ENCODE assay signal across 10 cellular contexts in the genomic region with DNA sequence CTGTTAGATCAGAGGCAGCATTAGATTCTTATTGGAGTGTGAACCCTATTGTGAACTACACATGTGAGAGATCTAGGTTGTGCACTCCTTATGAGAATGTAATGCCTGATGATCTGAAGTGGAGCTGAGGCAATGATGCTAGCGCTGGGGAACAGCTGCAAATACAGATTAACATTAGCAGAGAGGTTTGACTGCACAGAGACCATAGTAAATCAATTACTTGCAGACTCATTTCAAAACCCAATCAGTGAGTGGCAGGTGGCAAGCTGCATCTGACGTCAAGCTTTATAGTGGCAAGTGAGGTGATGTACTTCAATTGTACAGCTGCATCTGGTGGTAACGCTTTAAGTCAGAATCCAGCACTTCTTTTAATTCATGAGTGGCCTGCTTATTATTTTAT.
DNase-seq lines count a peak whose midpoint lies in the region; ATAC-seq and TF ChIP-seq lines count a peak whose summit lies in the region.
"Had no signal": no experiment of that assay in that cellular context is flagged by ENCODE, and none has a peak within 500 bp of the region (broad histone marks: within the 10 kb centered on the region; RNA-seq: fewer than 3 reads in every experiment).

No MANE protein-coding gene starts in this region.

- H3K27me3 ChIP-seq in GM06990 (replicated peaks; ENCODE audit: control insufficient read depth, insufficient read depth, low read length), result no peaks in the 10 kb centered on the region
- H3K27me3 ChIP-seq: uterus had no signal

- H3K36me3 ChIP-seq in GM06990 (ENCODE audit: control insufficient read depth, insufficient read depth, low read length), result no peaks in the 10 kb centered on the region
- H3K36me3 ChIP-seq: uterus had no signal

- DNase-seq in GM06990 (ENCODE audit: extremely low read depth, insufficient read length) (peak; percentile 70), NCI-H69 (lab: John Stamatoyannopoulos, UW) (peak; percentile 5), HPDE6-E6E7 (ENCODE audit: extremely low spot score) (no peak), HUDEP-2 (lab: John Stamatoyannopoulos, UW; ENCODE audit: unreplicated experiment in 76 of 76) (no peak)
- no peak for DNase-seq in activated CD8-positive, alpha-beta memory T cell treated with anti-CD3 and anti-CD28 coated beads, Interleukin-2, amount 50 U/mL, for 48 hours
- no peak for DNase-seq in stimulated activated naive CD4-positive, alpha-beta T cell treated with Interleukin-2 at 50 U/mL for 16 hours (lab: John Stamatoyannopoulos, UW)
- DNase-seq: PC-3, uterus had no signal

- TF ChIP-seq CTCF in GM06990 (IDR thresholded peaks at IDR 0.05; ENCODE audit: insufficient read depth, low read length, poor library complexity, severe bottlenecking), result no peak

- peak; percentile 29 for TF ChIP-seq POLR2A in GM19099 (IDR thresholded peaks at IDR 0.05; ENCODE audit: extremely low read depth, insufficient read length, low read depth)

- 0 out of 2 replicates have a peak overlapping the region, but pooled peaks have one; percentile 18 for H3K4me3 ChIP-seq in GM06990 (replicated peaks; ENCODE audit: low read depth, low read length)
- H3K4me3 ChIP-seq: uterus had no signal

- ATAC-seq in HG02973 (IDR thresholded peaks at IDR 0.05; ENCODE audit: unreplicated experiment), result peak; percentile 48

Comparison
In these comparisons a context has a peak if more than half of its experiments do, and no peak if none do; other contexts are left out.
1. DNase-seq: peak in GM06990 (single experiment) and NCI-H69 (single experiment); none in HPDE6-E6E7 (single experiment), HUDEP-2 (0 of 76), activated CD8-positive, alpha-beta memory T cell treated with anti-CD3 and anti-CD28 coated beads, Interleukin-2, amount 50 U/mL, for 48 hours (single experiment) and stimulated activated naive CD4-positive, alpha-beta T cell treated with Interleukin-2 at 50 U/mL for 16 hours (single experiment).